Comparison of ENCODE assay signal across 15 cellular contexts in the genomic region with DNA sequence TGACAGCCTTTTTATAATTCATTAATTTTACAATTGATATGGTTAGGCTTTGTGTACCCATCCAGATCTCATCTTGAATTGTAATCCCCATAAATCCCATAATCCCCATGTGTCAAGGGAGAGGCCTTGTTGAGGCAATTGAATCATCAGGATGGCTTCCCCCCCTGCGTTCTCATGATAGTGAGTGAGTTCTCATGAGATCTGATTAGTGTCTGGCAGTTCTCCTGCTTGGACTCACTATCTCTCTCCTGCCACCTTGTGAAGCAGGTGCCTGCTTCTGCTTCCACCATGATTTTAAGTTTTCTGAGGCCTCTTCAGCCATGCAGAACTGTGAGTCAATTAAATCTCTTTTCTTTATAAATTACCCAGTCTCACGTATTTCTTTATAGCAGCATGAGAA.
"Had no signal": no experiment of that assay in that cellular context is flagged by ENCODE, and none has a peak within 500 bp of the region (broad histone marks: within the 10 kb centered on the region; RNA-seq: fewer than 3 reads in every experiment).

No MANE protein-coding gene starts in this region.

- H3K27me3 Mint-ChIP-seq: naive B cell, progenitor cell of endocrine pancreas, type B pancreatic cell had no signal

- H3K27ac Mint-ChIP-seq: nephron, progenitor cell of endocrine pancreas, type B pancreatic cell had no signal

- H3K4me1 Mint-ChIP-seq: naive B cell, nephron had no signal

- H3K4me3 Mint-ChIP-seq: naive B cell, nephron, type B pancreatic cell had no signal

- H3K9me3 Mint-ChIP-seq: nephron, type B pancreatic cell had no signal

- H3K36me3 Mint-ChIP-seq: naive B cell, type B pancreatic cell had no signal

- DNase-seq: effector CD4-positive, alpha-beta T cell; left colon; left ventricle myocardium superior; mesenchymal stem cell; naive B cell; occipital lobe; pancreas; right cardiac atrium; small intestine; stimulated activated CD4-positive, alpha-beta T cell treated with anti-CD3 and anti-CD28 coated beads, Interleukin-12 subunit alpha, Interleukin-12 subunit beta, amount 100 ng/mL, for 4 hours; stimulated activated naive CD4-positive, alpha-beta T cell; thyroid gland had no signal
